1 cellular context compared by ENCODE assay signal in the genomic region with DNA sequence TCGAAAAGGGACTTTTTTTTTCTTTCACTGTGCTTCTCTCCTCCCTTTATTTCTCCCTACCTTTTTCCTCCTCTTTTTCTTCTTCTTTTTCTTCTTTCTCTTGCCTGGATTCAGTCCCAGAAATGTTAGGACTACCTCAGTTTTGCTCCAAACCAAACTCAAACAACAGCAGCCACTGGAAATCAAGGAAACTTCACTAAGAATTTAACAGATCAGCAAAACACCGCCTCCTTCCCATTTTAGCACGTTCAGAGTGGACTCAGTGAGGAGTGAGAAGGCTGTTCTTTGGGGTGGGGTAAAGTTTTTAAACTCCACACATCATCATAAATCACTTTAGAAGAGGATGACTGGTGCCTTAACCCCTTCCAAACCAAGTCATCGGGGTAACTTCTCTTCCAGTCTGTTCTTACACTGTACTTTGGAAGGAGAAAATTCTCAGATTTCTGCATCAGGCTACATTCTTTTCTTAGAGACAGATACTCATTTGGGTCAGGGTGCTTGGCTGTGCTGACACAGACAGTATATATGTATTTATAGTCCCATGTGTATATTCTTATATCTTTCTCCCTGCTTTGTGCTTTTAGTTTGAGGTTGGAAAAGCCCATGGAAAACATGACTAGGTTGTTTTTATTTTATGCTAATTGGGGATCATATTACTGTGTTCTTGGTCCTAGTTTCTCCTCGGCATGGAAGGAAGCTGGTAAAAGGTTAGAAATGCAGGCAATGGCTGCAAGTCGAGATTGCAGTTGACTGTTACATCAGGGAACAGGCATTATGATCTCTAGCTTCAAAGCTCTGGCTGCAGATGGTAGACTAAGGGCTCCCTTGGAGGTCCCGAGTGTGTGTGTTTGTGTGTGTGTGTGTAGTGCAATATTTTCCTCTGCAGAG.
A peak's percentile ranks its signal among the peaks of the same experiment; 100 is the strongest.
TF ChIP-seq lines count a peak whose summit lies in the region.

A gene with protein sequence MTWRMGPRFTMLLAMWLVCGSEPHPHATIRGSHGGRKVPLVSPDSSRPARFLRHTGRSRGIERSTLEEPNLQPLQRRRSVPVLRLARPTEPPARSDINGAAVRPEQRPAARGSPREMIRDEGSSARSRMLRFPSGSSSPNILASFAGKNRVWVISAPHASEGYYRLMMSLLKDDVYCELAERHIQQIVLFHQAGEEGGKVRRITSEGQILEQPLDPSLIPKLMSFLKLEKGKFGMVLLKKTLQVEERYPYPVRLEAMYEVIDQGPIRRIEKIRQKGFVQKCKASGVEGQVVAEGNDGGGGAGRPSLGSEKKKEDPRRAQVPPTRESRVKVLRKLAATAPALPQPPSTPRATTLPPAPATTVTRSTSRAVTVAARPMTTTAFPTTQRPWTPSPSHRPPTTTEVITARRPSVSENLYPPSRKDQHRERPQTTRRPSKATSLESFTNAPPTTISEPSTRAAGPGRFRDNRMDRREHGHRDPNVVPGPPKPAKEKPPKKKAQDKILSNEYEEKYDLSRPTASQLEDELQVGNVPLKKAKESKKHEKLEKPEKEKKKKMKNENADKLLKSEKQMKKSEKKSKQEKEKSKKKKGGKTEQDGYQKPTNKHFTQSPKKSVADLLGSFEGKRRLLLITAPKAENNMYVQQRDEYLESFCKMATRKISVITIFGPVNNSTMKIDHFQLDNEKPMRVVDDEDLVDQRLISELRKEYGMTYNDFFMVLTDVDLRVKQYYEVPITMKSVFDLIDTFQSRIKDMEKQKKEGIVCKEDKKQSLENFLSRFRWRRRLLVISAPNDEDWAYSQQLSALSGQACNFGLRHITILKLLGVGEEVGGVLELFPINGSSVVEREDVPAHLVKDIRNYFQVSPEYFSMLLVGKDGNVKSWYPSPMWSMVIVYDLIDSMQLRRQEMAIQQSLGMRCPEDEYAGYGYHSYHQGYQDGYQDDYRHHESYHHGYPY (minus strand): TSS at position 280 of the 888 bp plus-strand sequence. CDS start 1,238 bp downstream, outside the sequence.

TF ChIP-seq in K562, 482 proteins besides CTCF, POLR2A, EP300 and RAD21 (continued from another document and continues in another):
- TF ChIP-seq, protein P1, sequence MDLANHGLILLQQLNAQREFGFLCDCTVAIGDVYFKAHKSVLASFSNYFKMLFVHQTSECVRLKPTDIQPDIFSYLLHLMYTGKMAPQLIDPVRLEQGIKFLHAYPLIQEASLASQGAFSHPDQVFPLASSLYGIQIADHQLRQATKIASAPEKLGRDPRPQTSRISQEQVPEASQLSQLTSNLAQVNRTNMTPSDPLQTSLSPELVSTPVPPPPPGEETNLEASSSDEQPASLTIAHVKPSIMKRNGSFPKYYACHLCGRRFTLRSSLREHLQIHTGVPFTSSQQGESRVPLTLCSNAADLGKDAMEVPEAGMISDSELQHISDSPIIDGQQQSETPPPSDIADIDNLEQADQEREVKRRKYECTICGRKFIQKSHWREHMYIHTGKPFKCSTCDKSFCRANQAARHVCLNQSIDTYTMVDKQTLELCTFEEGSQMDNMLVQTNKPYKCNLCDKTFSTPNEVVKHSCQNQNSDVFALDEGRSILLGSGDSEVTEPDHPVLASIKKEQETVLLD (IDR thresholded peaks at IDR 0.05) = no peak
- TF ChIP-seq, protein P2, sequence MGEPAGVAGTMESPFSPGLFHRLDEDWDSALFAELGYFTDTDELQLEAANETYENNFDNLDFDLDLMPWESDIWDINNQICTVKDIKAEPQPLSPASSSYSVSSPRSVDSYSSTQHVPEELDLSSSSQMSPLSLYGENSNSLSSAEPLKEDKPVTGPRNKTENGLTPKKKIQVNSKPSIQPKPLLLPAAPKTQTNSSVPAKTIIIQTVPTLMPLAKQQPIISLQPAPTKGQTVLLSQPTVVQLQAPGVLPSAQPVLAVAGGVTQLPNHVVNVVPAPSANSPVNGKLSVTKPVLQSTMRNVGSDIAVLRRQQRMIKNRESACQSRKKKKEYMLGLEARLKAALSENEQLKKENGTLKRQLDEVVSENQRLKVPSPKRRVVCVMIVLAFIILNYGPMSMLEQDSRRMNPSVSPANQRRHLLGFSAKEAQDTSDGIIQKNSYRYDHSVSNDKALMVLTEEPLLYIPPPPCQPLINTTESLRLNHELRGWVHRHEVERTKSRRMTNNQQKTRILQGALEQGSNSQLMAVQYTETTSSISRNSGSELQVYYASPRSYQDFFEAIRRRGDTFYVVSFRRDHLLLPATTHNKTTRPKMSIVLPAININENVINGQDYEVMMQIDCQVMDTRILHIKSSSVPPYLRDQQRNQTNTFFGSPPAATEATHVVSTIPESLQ (CRISPR knock-in tag; IDR thresholded peaks at IDR 0.05) = no peak
- TF ChIP-seq, protein P3, sequence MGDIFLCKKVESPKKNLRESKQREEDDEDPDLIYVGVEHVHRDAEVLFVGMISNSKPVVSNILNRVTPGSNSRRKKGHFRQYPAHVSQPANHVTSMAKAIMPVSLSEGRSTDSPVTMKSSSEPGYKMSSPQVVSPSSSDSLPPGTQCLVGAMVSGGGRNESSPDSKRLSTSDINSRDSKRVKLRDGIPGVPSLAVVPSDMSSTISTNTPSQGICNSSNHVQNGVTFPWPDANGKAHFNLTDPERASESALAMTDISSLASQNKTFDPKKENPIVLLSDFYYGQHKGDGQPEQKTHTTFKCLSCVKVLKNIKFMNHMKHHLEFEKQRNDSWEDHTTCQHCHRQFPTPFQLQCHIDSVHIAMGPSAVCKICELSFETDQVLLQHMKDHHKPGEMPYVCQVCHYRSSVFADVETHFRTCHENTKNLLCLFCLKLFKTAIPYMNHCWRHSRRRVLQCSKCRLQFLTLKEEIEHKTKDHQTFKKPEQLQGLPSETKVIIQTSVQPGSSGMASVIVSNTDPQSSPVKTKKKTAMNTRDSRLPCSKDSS (IDR thresholded peaks at IDR 0.05; ENCODE audit: low read depth, partially characterized antibody) = no peak
- TF ChIP-seq XRCC5 (IDR thresholded peaks at IDR 0.05; ENCODE audit: low read depth, low read length) = no peak
- no peak for TF ChIP-seq ZNF24 (IDR thresholded peaks at IDR 0.05)
- TF ChIP-seq YY1 (IDR thresholded peaks at IDR 0.05; ENCODE audit: borderline replicate concordance in 1 of 3, control insufficient read depth in 1 of 3, extremely low read depth in 1 of 3, insufficient read depth in 3 of 3, insufficient read length in 1 of 3, insufficient replicate concordance in 2 of 3, low read depth in 1 of 3, low read length in 2 of 3) = no peak
- TF ChIP-seq, protein P4, sequence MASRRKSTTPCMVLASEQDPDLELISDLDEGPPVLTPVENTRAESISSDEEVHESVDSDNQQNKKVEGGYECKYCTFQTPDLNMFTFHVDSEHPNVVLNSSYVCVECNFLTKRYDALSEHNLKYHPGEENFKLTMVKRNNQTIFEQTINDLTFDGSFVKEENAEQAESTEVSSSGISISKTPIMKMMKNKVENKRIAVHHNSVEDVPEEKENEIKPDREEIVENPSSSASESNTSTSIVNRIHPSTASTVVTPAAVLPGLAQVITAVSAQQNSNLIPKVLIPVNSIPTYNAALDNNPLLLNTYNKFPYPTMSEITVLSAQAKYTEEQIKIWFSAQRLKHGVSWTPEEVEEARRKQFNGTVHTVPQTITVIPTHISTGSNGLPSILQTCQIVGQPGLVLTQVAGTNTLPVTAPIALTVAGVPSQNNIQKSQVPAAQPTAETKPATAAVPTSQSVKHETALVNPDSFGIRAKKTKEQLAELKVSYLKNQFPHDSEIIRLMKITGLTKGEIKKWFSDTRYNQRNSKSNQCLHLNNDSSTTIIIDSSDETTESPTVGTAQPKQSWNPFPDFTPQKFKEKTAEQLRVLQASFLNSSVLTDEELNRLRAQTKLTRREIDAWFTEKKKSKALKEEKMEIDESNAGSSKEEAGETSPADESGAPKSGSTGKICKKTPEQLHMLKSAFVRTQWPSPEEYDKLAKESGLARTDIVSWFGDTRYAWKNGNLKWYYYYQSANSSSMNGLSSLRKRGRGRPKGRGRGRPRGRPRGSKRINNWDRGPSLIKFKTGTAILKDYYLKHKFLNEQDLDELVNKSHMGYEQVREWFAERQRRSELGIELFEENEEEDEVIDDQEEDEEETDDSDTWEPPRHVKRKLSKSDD (conservative IDR thresholded peaks at IDR 0.05; ENCODE audit: low read length) = no peak
- TF ChIP-seq, protein P5, sequence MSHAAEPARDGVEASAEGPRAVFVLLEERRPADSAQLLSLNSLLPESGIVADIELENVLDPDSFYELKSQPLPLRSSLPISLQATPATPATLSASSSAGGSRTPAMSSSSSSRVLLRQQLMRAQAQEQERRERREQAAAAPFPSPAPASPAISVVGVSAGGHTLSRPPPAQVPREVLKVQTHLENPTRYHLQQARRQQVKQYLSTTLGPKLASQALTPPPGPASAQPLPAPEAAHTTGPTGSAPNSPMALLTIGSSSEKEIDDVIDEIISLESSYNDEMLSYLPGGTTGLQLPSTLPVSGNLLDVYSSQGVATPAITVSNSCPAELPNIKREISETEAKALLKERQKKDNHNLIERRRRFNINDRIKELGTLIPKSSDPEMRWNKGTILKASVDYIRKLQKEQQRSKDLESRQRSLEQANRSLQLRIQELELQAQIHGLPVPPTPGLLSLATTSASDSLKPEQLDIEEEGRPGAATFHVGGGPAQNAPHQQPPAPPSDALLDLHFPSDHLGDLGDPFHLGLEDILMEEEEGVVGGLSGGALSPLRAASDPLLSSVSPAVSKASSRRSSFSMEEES (CRISPR knock-in tag; IDR thresholded peaks at IDR 0.05) = no peak
- TF ChIP-seq, protein P6, sequence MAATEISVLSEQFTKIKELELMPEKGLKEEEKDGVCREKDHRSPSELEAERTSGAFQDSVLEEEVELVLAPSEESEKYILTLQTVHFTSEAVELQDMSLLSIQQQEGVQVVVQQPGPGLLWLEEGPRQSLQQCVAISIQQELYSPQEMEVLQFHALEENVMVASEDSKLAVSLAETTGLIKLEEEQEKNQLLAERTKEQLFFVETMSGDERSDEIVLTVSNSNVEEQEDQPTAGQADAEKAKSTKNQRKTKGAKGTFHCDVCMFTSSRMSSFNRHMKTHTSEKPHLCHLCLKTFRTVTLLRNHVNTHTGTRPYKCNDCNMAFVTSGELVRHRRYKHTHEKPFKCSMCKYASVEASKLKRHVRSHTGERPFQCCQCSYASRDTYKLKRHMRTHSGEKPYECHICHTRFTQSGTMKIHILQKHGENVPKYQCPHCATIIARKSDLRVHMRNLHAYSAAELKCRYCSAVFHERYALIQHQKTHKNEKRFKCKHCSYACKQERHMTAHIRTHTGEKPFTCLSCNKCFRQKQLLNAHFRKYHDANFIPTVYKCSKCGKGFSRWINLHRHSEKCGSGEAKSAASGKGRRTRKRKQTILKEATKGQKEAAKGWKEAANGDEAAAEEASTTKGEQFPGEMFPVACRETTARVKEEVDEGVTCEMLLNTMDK (IDR thresholded peaks at IDR 0.05; ENCODE audit: borderline replicate concordance, insufficient read depth, low read depth, low read length, poor library complexity, severe bottlenecking) = no peak
- no peak for TF ChIP-seq ZNF75A (CRISPR knock-in tag; IDR thresholded peaks at IDR 0.05)
- TF ChIP-seq, protein P7, sequence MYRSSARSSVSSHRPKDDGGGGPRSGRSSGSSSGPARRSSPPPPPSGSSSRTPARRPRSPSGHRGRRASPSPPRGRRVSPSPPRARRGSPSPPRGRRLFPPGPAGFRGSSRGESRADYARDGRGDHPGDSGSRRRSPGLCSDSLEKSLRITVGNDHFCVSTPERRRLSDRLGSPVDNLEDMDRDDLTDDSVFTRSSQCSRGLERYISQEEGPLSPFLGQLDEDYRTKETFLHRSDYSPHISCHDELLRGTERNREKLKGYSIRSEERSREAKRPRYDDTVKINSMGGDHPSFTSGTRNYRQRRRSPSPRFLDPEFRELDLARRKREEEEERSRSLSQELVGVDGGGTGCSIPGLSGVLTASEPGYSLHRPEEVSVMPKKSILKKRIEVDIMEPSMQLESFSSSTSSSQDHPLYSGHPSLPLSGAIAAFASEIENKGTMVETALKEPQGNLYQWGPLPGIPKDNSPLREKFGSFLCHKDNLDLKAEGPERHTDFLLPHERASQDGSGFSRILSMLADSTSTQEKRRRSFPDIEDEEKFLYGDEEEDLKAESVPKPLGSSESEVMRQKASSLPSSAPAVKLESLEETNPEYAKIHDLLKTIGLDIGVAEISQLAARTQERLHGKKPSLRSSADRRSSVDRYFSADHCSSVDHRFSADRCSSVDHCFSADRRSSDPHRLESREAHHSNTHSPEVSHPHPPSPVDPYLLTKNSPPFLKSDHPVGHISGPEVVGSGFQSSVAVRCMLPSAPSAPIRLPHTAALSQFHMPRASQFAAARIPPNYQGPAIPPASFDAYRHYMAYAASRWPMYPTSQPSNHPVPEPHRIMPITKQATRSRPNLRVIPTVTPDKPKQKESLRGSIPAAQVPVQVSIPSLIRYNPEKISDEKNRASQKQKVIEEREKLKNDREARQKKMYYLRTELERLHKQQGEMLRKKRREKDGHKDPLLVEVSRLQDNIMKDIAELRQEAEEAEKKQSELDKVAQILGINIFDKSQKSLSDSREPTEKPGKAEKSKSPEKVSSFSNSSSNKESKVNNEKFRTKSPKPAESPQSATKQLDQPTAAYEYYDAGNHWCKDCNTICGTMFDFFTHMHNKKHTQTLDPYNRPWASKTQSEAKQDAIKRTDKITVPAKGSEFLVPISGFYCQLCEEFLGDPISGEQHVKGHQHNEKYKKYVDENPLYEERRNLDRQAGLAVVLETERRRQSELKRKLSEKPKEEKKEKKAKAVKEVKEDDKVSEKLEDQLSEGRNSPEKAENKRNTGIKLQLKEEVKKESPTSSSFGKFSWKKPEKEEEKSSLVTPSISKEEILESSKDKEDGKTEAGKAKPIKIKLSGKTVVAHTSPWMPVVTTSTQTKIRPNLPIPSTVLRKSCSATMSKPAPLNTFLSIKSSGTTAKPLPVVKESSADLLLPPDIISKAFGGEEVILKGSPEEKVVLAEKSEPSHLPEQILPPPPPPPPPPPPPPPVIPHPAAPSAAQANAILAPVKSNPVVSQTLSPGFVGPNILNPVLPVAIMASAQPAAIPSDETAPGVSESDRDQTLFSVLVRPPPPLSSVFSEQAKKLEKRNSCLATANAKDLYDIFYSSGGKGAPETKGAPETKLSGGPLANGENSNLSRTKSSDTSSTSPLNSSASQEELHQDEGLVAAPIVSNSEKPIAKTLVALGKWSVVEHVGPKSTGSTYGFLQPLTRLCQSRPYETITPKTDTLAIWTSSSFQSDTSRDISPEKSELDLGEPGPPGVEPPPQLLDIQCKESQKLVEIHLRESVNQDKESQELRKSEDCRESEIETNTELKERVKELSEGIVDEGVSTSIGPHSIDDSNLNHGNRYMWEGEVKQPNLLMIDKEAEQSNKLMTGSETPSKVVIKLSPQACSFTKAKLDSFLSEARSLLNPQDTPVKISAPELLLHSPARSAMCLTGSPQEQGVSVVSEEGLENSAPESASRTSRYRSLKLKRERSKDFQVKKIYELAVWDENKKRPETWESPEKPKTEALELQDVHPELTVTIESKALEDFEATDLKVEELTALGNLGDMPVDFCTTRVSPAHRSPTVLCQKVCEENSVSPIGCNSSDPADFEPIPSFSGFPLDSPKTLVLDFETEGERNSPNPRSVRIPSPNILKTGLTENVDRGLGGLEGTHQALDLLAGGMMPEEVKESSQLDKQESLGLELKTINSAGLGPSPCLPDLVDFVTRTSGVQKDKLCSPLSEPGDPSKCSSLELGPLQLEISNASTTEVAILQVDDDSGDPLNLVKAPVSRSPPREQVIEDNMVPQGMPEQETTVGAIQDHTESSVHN (IDR thresholded peaks at IDR 0.05; ENCODE audit: borderline replicate concordance in 1 of 2, low read depth in 1 of 2) = peak in 1 of 2 experiments; percentile 49; a peak in 2 of 4 replicates
- TF ChIP-seq, protein P8, sequence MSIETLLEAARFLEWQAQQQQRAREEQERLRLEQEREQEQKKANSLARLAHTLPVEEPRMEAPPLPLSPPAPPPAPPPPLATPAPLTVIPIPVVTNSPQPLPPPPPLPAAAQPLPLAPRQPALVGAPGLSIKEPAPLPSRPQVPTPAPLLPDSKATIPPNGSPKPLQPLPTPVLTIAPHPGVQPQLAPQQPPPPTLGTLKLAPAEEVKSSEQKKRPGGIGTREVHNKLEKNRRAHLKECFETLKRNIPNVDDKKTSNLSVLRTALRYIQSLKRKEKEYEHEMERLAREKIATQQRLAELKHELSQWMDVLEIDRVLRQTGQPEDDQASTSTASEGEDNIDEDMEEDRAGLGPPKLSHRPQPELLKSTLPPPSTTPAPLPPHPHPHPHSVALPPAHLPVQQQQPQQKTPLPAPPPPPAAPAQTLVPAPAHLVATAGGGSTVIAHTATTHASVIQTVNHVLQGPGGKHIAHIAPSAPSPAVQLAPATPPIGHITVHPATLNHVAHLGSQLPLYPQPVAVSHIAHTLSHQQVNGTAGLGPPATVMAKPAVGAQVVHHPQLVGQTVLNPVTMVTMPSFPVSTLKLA (conservative IDR thresholded peaks at IDR 0.05) = no peak
- no peak for TF ChIP-seq BRD4 (IDR thresholded peaks at IDR 0.05)
- no peak for TF ChIP-seq TRIM28 (IDR thresholded peaks at IDR 0.05)
- TF ChIP-seq SREBF2 (CRISPR knock-in tag; IDR thresholded peaks at IDR 0.05) = no peak
- TF ChIP-seq CBX3 (IDR thresholded peaks at IDR 0.05; ENCODE audit: borderline replicate concordance in 1 of 2, low read length in 2 of 2) = no peak
